1 cellular context compared by ENCODE assay signal in the genomic region with DNA sequence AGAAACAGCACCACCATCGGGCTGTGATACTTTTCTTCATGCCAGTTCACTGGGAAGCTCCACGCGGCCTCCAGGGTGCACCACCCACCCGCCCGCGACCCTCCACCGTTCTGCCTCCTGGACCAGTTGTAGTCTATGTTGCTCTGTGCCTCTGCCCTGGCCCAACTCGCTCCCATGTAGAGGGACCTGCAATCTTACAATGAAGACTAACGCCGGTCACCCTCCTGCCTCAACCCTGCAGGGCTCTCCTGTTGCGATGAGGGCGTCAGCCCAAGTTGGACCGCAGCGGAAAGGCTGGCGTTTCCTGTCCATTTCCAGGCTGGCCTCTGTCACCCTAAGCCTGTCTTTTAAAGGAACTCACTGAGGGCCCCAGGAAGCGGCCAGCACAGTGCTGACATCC.
TF ChIP-seq lines count a peak whose summit lies in the region.

No MANE protein-coding gene starts in this region.

TF ChIP-seq in GM23338, 12 proteins besides CTCF, POLR2A, EP300 and RAD21 (continued from another document):
- TF ChIP-seq CREB1 (CRISPR knock-in tag; IDR thresholded peaks at IDR 0.05; ENCODE audit: low read depth) = no peak
- no peak for TF ChIP-seq EZH2phosphoT487 (IDR thresholded peaks at IDR 0.05; ENCODE audit: unreplicated experiment)
TF ChIP-seq in GM23338: peak in this region for 0.
